Comparison of ENCODE assay signal across 25 cellular contexts in the genomic region with DNA sequence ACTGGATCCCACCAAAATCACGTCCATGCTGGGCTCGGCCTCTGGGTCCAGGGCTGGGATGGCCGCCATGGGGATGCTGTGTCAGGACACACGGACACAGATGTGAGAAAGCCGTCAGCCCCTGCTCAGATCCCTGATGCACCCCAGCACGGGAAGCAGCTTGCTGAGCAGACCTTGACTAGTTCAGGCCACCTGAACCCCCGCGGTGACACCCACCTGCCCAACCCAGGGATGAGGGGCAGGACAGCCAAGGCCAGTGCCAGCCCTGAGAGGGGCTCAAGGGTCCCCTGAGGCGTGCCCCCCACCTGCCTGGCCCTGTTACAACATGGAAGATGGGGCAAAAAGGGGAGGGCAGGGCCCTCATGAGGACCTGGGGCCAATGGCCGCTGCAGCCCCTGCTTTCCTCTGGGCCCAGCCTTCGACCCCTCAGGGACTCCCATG. TPM values are rescaled to one million over a fixed set of nuclear protein-coding genes. Genes with fewer than 3 reads are reported as not detected.
DNase-seq lines count a peak whose midpoint lies in the region; ATAC-seq, FAIRE-seq and TF ChIP-seq lines count a peak whose summit lies in the region.
"Had no signal": no experiment of that assay in that cellular context is flagged by ENCODE, and none has a peak within 500 bp of the region (broad histone marks: within the 10 kb centered on the region; RNA-seq: fewer than 3 reads in every experiment).

No MANE protein-coding gene starts in this region.

- H2AFZ ChIP-seq in K562 (ENCODE audit: low read depth, low read length) = no peak overlapping the region
- H2AFZ ChIP-seq: PC-9 had no signal

- H3K4me3 ChIP-seq in H7 (ENCODE audit: insufficient read depth, low read depth, low read length) = no peak overlapping the region
- no peak overlapping the region for H3K4me3 ChIP-seq in K562
- no peak overlapping the region for H3K4me3 ChIP-seq in kidney (ENCODE audit: low read length in 2 of 2)
- no peak overlapping the region for H3K4me3 ChIP-seq in spleen
- H3K4me3 ChIP-seq in A673 (ENCODE audit: low read depth, low read length, poor library complexity, severe bottlenecking) = no peak overlapping the region
- H3K4me3 ChIP-seq in adrenal gland = no peak overlapping the region
- H3K4me3 ChIP-seq: A549, GM12878, HAP-1, PC-9 had no signal

- intact Hi-C loops in K562 (cut with micrococcal nuclease) = no loop called here
- intact Hi-C loops in kidney (cut with DNase I) = no loop called here
- intact Hi-C loops in spleen (cut with DNase I; ENCODE audit: low total_unique reads) = no loop called here
- intact Hi-C loops in A673 (cut with micrococcal nuclease; ENCODE audit: unreplicated experiment) = no loop called here
- intact Hi-C loops in adrenal gland (cut with DNase I) = no loop called here

- in situ Hi-C loops in K562 (cut with MboI) = no loop called here

- WGBS in K562 (ENCODE audit: insufficient coverage, low coverage, missing lambda C conversion rate) = 5% methylated on average over 11 of the region's 11 CpGs
- 89 to 95% (median 92%) methylated on average over 11 of the region's 11 CpGs; no CpG with 5 or more reads in 1 of the 5 donors for WGBS in spleen, 5 donors
- 64 to 98% (median 86%) methylated on average over 3 to 11 of the region's 11 CpGs for WGBS in adrenal gland, 4 donors

- peaks cover 6% of the 10 kb centered on the region; the same call in 1 of the 2 replicates for H4K20me1 ChIP-seq in K562 (replicated peaks; ENCODE audit: control insufficient read depth, insufficient read depth, low read length)

- no peak for TF ChIP-seq CTCF in K562 (IDR thresholded peaks at IDR 0.05 in 2 of 3, conservative IDR thresholded peaks at IDR 0.05 in 1 of 3; ENCODE audit: insufficient read depth in 2 of 3, low read depth in 1 of 3, low read length in 3 of 3)
- TF ChIP-seq CTCF in kidney (IDR thresholded peaks at IDR 0.05; ENCODE audit: borderline replicate concordance, extremely low read depth, insufficient read depth) = no peak
- TF ChIP-seq CTCF in spleen (IDR thresholded peaks at IDR 0.05 in 8 of 11, conservative IDR thresholded peaks at IDR 0.05 in 3 of 11) = no peak
- TF ChIP-seq CTCF in A673 (conservative IDR thresholded peaks at IDR 0.05; ENCODE audit: low read depth, low read length) = no peak
- TF ChIP-seq CTCF in adrenal gland (IDR thresholded peaks at IDR 0.05) = no peak

- FAIRE-seq in K562 (lab: Jason Lieb, UNC) = peak; percentile 23
- no peak for FAIRE-seq in kidney (lab: Jason Lieb, UNC)
- FAIRE-seq in GM12892 (lab: Jason Lieb, UNC) = no peak
- FAIRE-seq: A549, GM12878 had no signal

- H3K4me1 ChIP-seq in K562 (replicated peaks in 1 of 2; ENCODE audit: control insufficient read depth in 2 of 2, insufficient read depth in 2 of 2, low read length in 2 of 2) (peaks cover 0 to 23% of the 10 kb centered on the region in 2 experiments; a peak in 2 of 5 replicates), kidney (ENCODE audit: control insufficient read depth in 1 of 2, insufficient read depth in 1 of 2, low read depth in 1 of 2, low read length in 2 of 2) (no peaks in the 10 kb centered on the region), spleen (no peaks in the 10 kb centered on the region), A673 (ENCODE audit: insufficient read depth, low read length, poor library complexity, severe bottlenecking) (no peaks in the 10 kb centered on the region), adrenal gland (replicated peaks in 1 of 2) (no peaks in the 10 kb centered on the region)
- H3K4me1 ChIP-seq: A549, BE2C, Caco-2, HAP-1 had no signal

- TF ChIP-seq POLR2A in K562 (conservative IDR thresholded peaks at IDR 0.05) (no peak), spleen (IDR thresholded peaks at IDR 0.05) (no peak), GM12892 (IDR thresholded peaks at IDR 0.05; ENCODE audit: low read depth, low read length) (no peak), adrenal gland (IDR thresholded peaks at IDR 0.05) (no peak)

- H3K9me3 ChIP-seq in K562 (replicated peaks; ENCODE audit: control insufficient read depth, insufficient read depth, low read depth, low read length) (no peaks in the 10 kb centered on the region), kidney (ENCODE audit: control insufficient read depth in 1 of 2, low read length in 2 of 2) (peaks cover 0 to 3% of the 10 kb centered on the region in 2 donors), spleen (no peaks in the 10 kb centered on the region), A673 (ENCODE audit: low read depth, low read length, poor library complexity, severe bottlenecking) (no peaks in the 10 kb centered on the region), adrenal gland (replicated peaks in 1 of 3) (no peaks in the 10 kb centered on the region)
- H3K9me3 ChIP-seq: A549, BE2C, HAP-1 had no signal

- TF ChIP-seq RAD21 in K562 (CRISPR knock-in tag; conservative IDR thresholded peaks at IDR 0.05 in 1 of 2, IDR thresholded peaks at IDR 0.05 in 1 of 2) = no peak

- H3K27ac ChIP-seq in K562 (ENCODE audit: extremely low read depth, low read depth, low read length) (no peak overlapping the region), kidney (ENCODE audit: low read depth in 2 of 2, low read length in 2 of 2) (no peak overlapping the region), spleen (no peak overlapping the region), A673 (ENCODE audit: low read depth, low read length, poor library complexity, severe bottlenecking) (no peak overlapping the region), adrenal gland (no peak overlapping the region)
- H3K27ac ChIP-seq: A549, PC-9, RWPE1 had no signal

- CTCF ChIA-PET in K562 (lab: Yijun Ruan, JAX; ENCODE audit: low intra/inter-chr PET ratio) = no interaction called here
- CTCF ChIA-PET in A673 (lab: Charles Lee) = no interaction called here

- H3K79me2 ChIP-seq in K562 (ENCODE audit: control insufficient read depth, insufficient read depth, low read length) = no peaks in the 10 kb centered on the region

- peak overlapping the region in 1 of 2 experiments; percentile 26; a peak in 1 of 4 replicates for H3K9ac ChIP-seq in K562 (ENCODE audit: insufficient read depth in 1 of 2, low read depth in 2 of 2, low read length in 2 of 2)
- H3K9ac ChIP-seq in kidney (ENCODE audit: low read length in 2 of 2) = no peak overlapping the region

- no peak for ATAC-seq in K562
- ATAC-seq: A549, GM12878, SK-N-SH treated with all-trans-retinoic acid at 6 μM for 48 hours had no signal

- H3K9me1 ChIP-seq in K562 (ENCODE audit: control insufficient read depth, insufficient read depth, low read length) = no peaks in the 10 kb centered on the region

- H3K36me3 ChIP-seq in H7 (replicated peaks; ENCODE audit: control insufficient read depth, insufficient read depth, low read length) = no peaks in the 10 kb centered on the region
- no peaks in the 10 kb centered on the region for H3K36me3 ChIP-seq in K562 (ENCODE audit: control insufficient read depth, insufficient read depth, low read length)
- no peaks in the 10 kb centered on the region for H3K36me3 ChIP-seq in kidney (ENCODE audit: control insufficient read depth in 1 of 2, insufficient read depth in 2 of 2, low read length in 2 of 2)
- H3K36me3 ChIP-seq in spleen = no peaks in the 10 kb centered on the region
- no peaks in the 10 kb centered on the region for H3K36me3 ChIP-seq in A673 (ENCODE audit: insufficient read depth, low read length, poor library complexity, severe bottlenecking)
- H3K36me3 ChIP-seq in adrenal gland (replicated peaks in 1 of 2) = no peaks in the 10 kb centered on the region
- H3K36me3 ChIP-seq: BE2C, HAP-1 had no signal

- peak; percentile 59 for DNase-seq in H7
- no peak for DNase-seq in K562 (ENCODE audit: extremely low read depth in 1 of 4, low spot score in 3 of 4)
- peak; percentile 49 for DNase-seq in kidney
- DNase-seq in spleen = peak; percentile 70
- no peak for DNase-seq in GM12892 (ENCODE audit: insufficient read length)
- no peak for DNase-seq in A673 (ENCODE audit: low spot score)
- no peak for DNase-seq in NCI-H345 treated with DMSO at 0.1 percent for 48 hours (lab: John Stamatoyannopoulos, UW; ENCODE audit: unreplicated experiment)
- DNase-seq in adrenal gland = no peak
- DNase-seq: BE2C; CD4-positive, alpha-beta T cell; DND-41; MM.1S; NCI-H1048; NCI-H1417 treated with DMSO at 0.1 percent for 48 hours; NCI-H187 treated with DMSO at 0.1 percent for 48 hours; NCI-H2107; NCI-H510A; PC-9 had no signal

- POLR2A ChIA-PET in K562 (lab: Yijun Ruan, JAX) (interaction anchor here (0.6 kb wide), 1 partner anchor 540 kb away, joined by 3 read pairs; the partner anchor contains the start of gene UBE2G2), A673 (lab: Charles Lee; ENCODE audit: low non-redundant PET) (no interaction called here)

- TF ChIP-seq EP300 in K562 (IDR thresholded peaks at IDR 0.05; ENCODE audit: low read length) = no peak

- BruUV-seq in K562 (replicated peaks; lab: Mats Ljungman, UMichigan) = no TSS peak
- no TSS peak for BruUV-seq in A673 (replicated peaks; lab: Mats Ljungman, UMichigan)

- H3K27me3 ChIP-seq in H7 (ENCODE audit: control insufficient read depth, insufficient read depth, low read length) (no peaks in the 10 kb centered on the region), K562 (ENCODE audit: control insufficient read depth in 2 of 2, insufficient read depth in 2 of 2, low read length in 2 of 2) (peaks cover 20 to 49% of the 10 kb centered on the region in 2 experiments), spleen (replicated peaks in 1 of 7) (peaks cover 0 to 7% (median 0%) of the 10 kb centered on the region in 7 donors), A673 (replicated peaks; ENCODE audit: insufficient read depth, low read depth, low read length, poor library complexity) (no peaks in the 10 kb centered on the region), adrenal gland (no peaks in the 10 kb centered on the region)
- H3K27me3 ChIP-seq: BE2C had no signal

- H3K4me2 ChIP-seq in K562 (ENCODE audit: insufficient read depth, low read length) = no peak overlapping the region
- H3K4me2 ChIP-seq: A549, PC-9 had no signal

RNA-seq across cellular contexts. Expression of gene DNMT3L, which starts 0.5 kb away (rescaled TPM):
- 2.9 and 8.2 TPM in 2 replicates for total RNA-seq in H7 (2014; rRNA removed; shearing (Covaris generic))
- total RNA-seq in K562 (2011; cell fraction: chromatin; rRNA removed; ENCODE audit: low replicate concordance) = not detected in 2 replicates
- total RNA-seq in K562 (2011; cell fraction: nucleolus; rRNA removed) = not detected in 2 replicates
- not detected in 2 replicates for total RNA-seq in K562 (2011; cell fraction: nucleoplasm; rRNA removed)
- total RNA-seq in K562 (2014; rRNA removed) (0.12 TPM in 1 of 2 replicates, not detected in the other), K562 (2014; rRNA removed; fragmentation: Illumina TruSeq; extraction: Trizol) (not detected in 2 replicates), K562 (2015; rRNA removed; fragmentation: Illumina TruSeq; extraction: Trizol) (not detected in 2 replicates), K562 (2021) (not detected in 2 replicates), kidney (not detected), spleen (not detected), A673 (2021) (not detected in 2 replicates), adrenal gland (not detected)
- polyA plus RNA-seq in K562 (2011; rRNA removed) (0.09 TPM in 1 of 2 replicates, not detected in the other), K562 (2014; fragmentation: Illumina TruSeq; extraction: Trizol) (not detected in 2 replicates), K562 (2014; fragmentation: Nextera tagmentation; extraction: Ambion mirVana) (not detected), K562 (2014; rRNA removed) (0.08 TPM in 1 of 2 replicates, not detected in the other), kidney (ENCODE audit: insufficient read depth, low read depth, low replicate concordance) (0.47 TPM), spleen (not detected), adrenal gland (not detected)
- polyA plus RNA-seq in K562 (2011; cell fraction: cytosol; rRNA removed) = not detected in 2 replicates
- 0.40 TPM in 1 of 2 replicates, not detected in the other for polyA plus RNA-seq in K562 (2011; cell fraction: nucleus; rRNA removed)
- polyA plus RNA-seq in K562 (2012) = not detected in 2 replicates
- polyA minus RNA-seq in K562 (2011; rRNA and poly(A)+ RNA removed) = not detected in 2 replicates
- not detected in 2 replicates for polyA minus RNA-seq in K562 (2011; cell fraction: cytosol; rRNA and poly(A)+ RNA removed)
- polyA minus RNA-seq in K562 (2011; cell fraction: nucleus; rRNA and poly(A)+ RNA removed) = not detected in 2 replicates
- not detected for polyA plus RNA-seq in GM12892 (2012; ENCODE audit: missing spikeins)
- total RNA-seq: CD4-positive, alpha-beta T cell; GM12878; LHCN-M2; PC-9 had no signal
- polyA plus RNA-seq: A549, GM12878 had no signal

RNA-seq across cellular contexts. Expression of gene ICOSLG, which starts 20.5 kb away (rescaled TPM):
- total RNA-seq in H7 (2014; rRNA removed; shearing (Covaris generic)) = 0.96 and 1.6 TPM in 2 replicates
- 3.5 and 9.0 TPM in 2 replicates for total RNA-seq in K562 (2011; cell fraction: chromatin; rRNA removed; ENCODE audit: low replicate concordance)
- 2.5 and 7.2 TPM in 2 replicates for total RNA-seq in K562 (2011; cell fraction: nucleolus; rRNA removed)
- total RNA-seq in K562 (2011; cell fraction: nucleoplasm; rRNA removed) = 2.3 and 3.1 TPM in 2 replicates
- total RNA-seq in K562 (2014; rRNA removed) = 0.18 and 0.24 TPM in 2 replicates
- 0.07 TPM in 1 of 2 replicates, not detected in the other for total RNA-seq in K562 (2014; rRNA removed; fragmentation: Illumina TruSeq; extraction: Trizol)
- total RNA-seq in K562 (2015; rRNA removed; fragmentation: Illumina TruSeq; extraction: Trizol) = 0.07 and 0.19 TPM in 2 replicates
- 0.34 and 0.62 TPM in 2 replicates for total RNA-seq in K562 (2021)
- 1.4 and 2.8 TPM in 2 replicates for polyA plus RNA-seq in K562 (2011; rRNA removed)
- polyA plus RNA-seq in K562 (2011; cell fraction: cytosol; rRNA removed) = 1.0 and 1.1 TPM in 2 replicates
- 3.8 and 5.3 TPM in 2 replicates for polyA plus RNA-seq in K562 (2011; cell fraction: nucleus; rRNA removed)
- 2.4 and 4.3 TPM in 2 replicates for polyA plus RNA-seq in K562 (2012)
- polyA plus RNA-seq in K562 (2014; fragmentation: Illumina TruSeq; extraction: Trizol) = 0.15 and 0.39 TPM in 2 replicates
- polyA plus RNA-seq in K562 (2014; fragmentation: Nextera tagmentation; extraction: Ambion mirVana) = under 1 TPM; 0.01 TPM
- polyA plus RNA-seq in K562 (2014; rRNA removed) = 0.15 and 0.23 TPM in 2 replicates
- polyA minus RNA-seq in K562 (2011; rRNA and poly(A)+ RNA removed) = 1.1 and 2.7 TPM in 2 replicates
- polyA minus RNA-seq in K562 (2011; cell fraction: cytosol; rRNA and poly(A)+ RNA removed) = 1.6 and 2.2 TPM in 2 replicates
- 1.1 and 2.2 TPM in 2 replicates for polyA minus RNA-seq in K562 (2011; cell fraction: nucleus; rRNA and poly(A)+ RNA removed)
- total RNA-seq in kidney = 10.2 TPM
- 3.0 TPM for polyA plus RNA-seq in kidney (ENCODE audit: insufficient read depth, low read depth, low replicate concordance)
- 10 to 100 TPM in 2 of 7 donors, 1 to 10 TPM in 5; 4.4 to 17.5 (median 8.5) TPM for total RNA-seq in spleen
- 1 to 10 TPM; 1.9 to 6.6 (median 3.7) TPM for polyA plus RNA-seq in spleen
- polyA plus RNA-seq in GM12892 (2012; ENCODE audit: missing spikeins) = 7.7 TPM
- 0.69 and 1.3 TPM in 2 replicates for total RNA-seq in A673 (2021)
- total RNA-seq in adrenal gland = 1 to 10 TPM in 7 of 8 donors, under 1 TPM in 1; 0.48 to 4.0 (median 1.8) TPM
- polyA plus RNA-seq in adrenal gland = 1 to 10 TPM; 1.1 to 1.8 (median 1.4) TPM

RNA-seq across cellular contexts. Expression of gene AIRE, which starts 24.5 kb away (rescaled TPM):
- 0.07 and 0.31 TPM in 2 replicates for total RNA-seq in H7 (2014; rRNA removed; shearing (Covaris generic))
- total RNA-seq in K562 (2011; cell fraction: chromatin; rRNA removed; ENCODE audit: low replicate concordance) = 0.18 TPM in 1 of 2 replicates, not detected in the other
- not detected in 2 replicates for total RNA-seq in K562 (2011; cell fraction: nucleolus; rRNA removed)
- total RNA-seq in K562 (2011; cell fraction: nucleoplasm; rRNA removed) = not detected in 2 replicates
- total RNA-seq in K562 (2014; rRNA removed) (not detected in 2 replicates), K562 (2014; rRNA removed; fragmentation: Illumina TruSeq; extraction: Trizol) (not detected in 2 replicates), K562 (2015; rRNA removed; fragmentation: Illumina TruSeq; extraction: Trizol) (not detected in 2 replicates), K562 (2021) (not detected in 2 replicates), kidney (0.25 TPM), spleen (under 1 TPM in 2 of 7 donors, not detected in 5; 0.10 to 0.16 TPM), A673 (2021) (not detected in 2 replicates), adrenal gland (1 to 10 TPM in 1 of 8 donors, not detected in 7; 1.1 TPM)
- polyA plus RNA-seq in K562 (2011; rRNA removed) (not detected in 2 replicates), K562 (2014; fragmentation: Illumina TruSeq; extraction: Trizol) (not detected in 2 replicates), K562 (2014; fragmentation: Nextera tagmentation; extraction: Ambion mirVana) (under 1 TPM in 1 of 2 experiments, not detected in 1; 0.01 TPM), K562 (2014; rRNA removed) (not detected in 2 replicates), kidney (ENCODE audit: insufficient read depth, low read depth, low replicate concordance) (0.09 TPM), spleen (under 1 TPM in 2 of 3 donors, not detected in 1; 0.08 to 0.11 TPM), adrenal gland (under 1 TPM in 2 of 3 donors, not detected in 1; 0.08 to 0.10 TPM)
- not detected in 2 replicates for polyA plus RNA-seq in K562 (2011; cell fraction: cytosol; rRNA removed)
- not detected in 2 replicates for polyA plus RNA-seq in K562 (2011; cell fraction: nucleus; rRNA removed)
- 0.01 TPM in 1 of 2 replicates, not detected in the other for polyA plus RNA-seq in K562 (2012)
- not detected in 2 replicates for polyA minus RNA-seq in K562 (2011; rRNA and poly(A)+ RNA removed)
- polyA minus RNA-seq in K562 (2011; cell fraction: cytosol; rRNA and poly(A)+ RNA removed) = not detected in 2 replicates
- polyA minus RNA-seq in K562 (2011; cell fraction: nucleus; rRNA and poly(A)+ RNA removed) = not detected in 2 replicates
- 0.11 TPM for polyA plus RNA-seq in GM12892 (2012; ENCODE audit: missing spikeins)
- total RNA-seq: Caco-2, LHCN-M2, PC-9 had no signal
- polyA plus RNA-seq: A549 had no signal

RNA-seq across cellular contexts. Expression of gene PFKL, which starts 38.6 kb away (rescaled TPM):
- 149 and 158 TPM in 2 replicates for total RNA-seq in H7 (2014; rRNA removed; shearing (Covaris generic))
- total RNA-seq in K562 (2011; cell fraction: chromatin; rRNA removed; ENCODE audit: low replicate concordance) = 83.4 and 274 TPM in 2 replicates
- total RNA-seq in K562 (2011; cell fraction: nucleolus; rRNA removed) = 193 and 201 TPM in 2 replicates
- 97.9 and 105 TPM in 2 replicates for total RNA-seq in K562 (2011; cell fraction: nucleoplasm; rRNA removed)
- 86.9 and 98.3 TPM in 2 replicates for total RNA-seq in K562 (2014; rRNA removed)
- 13.8 and 22.2 TPM in 2 replicates for total RNA-seq in K562 (2014; rRNA removed; fragmentation: Illumina TruSeq; extraction: Trizol)
- 45.6 and 45.8 TPM in 2 replicates for total RNA-seq in K562 (2015; rRNA removed; fragmentation: Illumina TruSeq; extraction: Trizol)
- total RNA-seq in K562 (2021) = 108 and 124 TPM in 2 replicates
- 50.0 and 84.1 TPM in 2 replicates for polyA plus RNA-seq in K562 (2011; rRNA removed)
- polyA plus RNA-seq in K562 (2011; cell fraction: cytosol; rRNA removed) = 68.5 and 125 TPM in 2 replicates
- 244 and 346 TPM in 2 replicates for polyA plus RNA-seq in K562 (2011; cell fraction: nucleus; rRNA removed)
- polyA plus RNA-seq in K562 (2012) = 106 and 149 TPM in 2 replicates
- 37.6 and 65.2 TPM in 2 replicates for polyA plus RNA-seq in K562 (2014; fragmentation: Illumina TruSeq; extraction: Trizol)
- polyA plus RNA-seq in K562 (2014; fragmentation: Nextera tagmentation; extraction: Ambion mirVana) = 1 to 10 TPM; 1.1 to 3.9 TPM
- 83.0 and 83.1 TPM in 2 replicates for polyA plus RNA-seq in K562 (2014; rRNA removed)
- polyA minus RNA-seq in K562 (2011; rRNA and poly(A)+ RNA removed) = 29.0 and 37.5 TPM in 2 replicates
- 63.7 and 76.3 TPM in 2 replicates for polyA minus RNA-seq in K562 (2011; cell fraction: cytosol; rRNA and poly(A)+ RNA removed)
- polyA minus RNA-seq in K562 (2011; cell fraction: nucleus; rRNA and poly(A)+ RNA removed) = 42.3 and 49.5 TPM in 2 replicates
- 197 TPM for total RNA-seq in kidney
- 155 TPM for polyA plus RNA-seq in kidney (ENCODE audit: insufficient read depth, low read depth, low replicate concordance)
- 100 to 1,000 TPM in 5 of 7 donors, 10 to 100 TPM in 2; 88.1 to 145 (median 126) TPM for total RNA-seq in spleen
- 100 to 1,000 TPM in 1 of 3 donors, 10 to 100 TPM in 2; 65.9 to 113 (median 84.4) TPM for polyA plus RNA-seq in spleen
- polyA plus RNA-seq in GM12892 (2012; ENCODE audit: missing spikeins) = 83.1 TPM
- total RNA-seq in A673 (2021) = 112 and 122 TPM in 2 replicates
- total RNA-seq in adrenal gland = 100 to 1,000 TPM in 4 of 8 donors, 10 to 100 TPM in 4; 61.1 to 123 (median 95.3) TPM
- 100 to 1,000 TPM in 1 of 3 donors, 10 to 100 TPM in 2; 16.6 to 123 (median 98.0) TPM for polyA plus RNA-seq in adrenal gland

Comparison
In these comparisons a context has a peak if more than half of its experiments do, and no peak if none do; other contexts are left out.
1. DNase-seq: peak in H7 (single experiment), kidney (single experiment) and spleen (single experiment); none in K562 (0 of 4), GM12892 (single experiment), A673 (single experiment), NCI-H345 treated with DMSO at 0.1 percent for 48 hours (single experiment) and adrenal gland (0 of 7).